Comparison of ENCODE assay signal across 9 cellular contexts in genomic region chr12:39372929-39373328, GRCh38.
DNase-seq lines count a peak whose midpoint lies in the region; ATAC-seq, FAIRE-seq and TF ChIP-seq lines count a peak whose summit lies in the region.
"Had no signal": no experiment of that assay in that cellular context is flagged by ENCODE, and none has a peak within 500 bp of the region (broad histone marks: within the 10 kb centered on the region; RNA-seq: fewer than 3 reads in every experiment).

No MANE protein-coding gene starts in this region.

- FAIRE-seq in K562 (lab: Jason Lieb, UNC) = peak; percentile 44
- FAIRE-seq: urothelium cell line had no signal

- no peaks in the 10 kb centered on the region for H3K9me1 ChIP-seq in K562 (ENCODE audit: control insufficient read depth, insufficient read depth, low read length)

- CTCF ChIA-PET in K562 (lab: Yijun Ruan, JAX; ENCODE audit: low intra/inter-chr PET ratio) = no interaction called here

- no TSS peak for BruUV-seq in K562 (replicated peaks; lab: Mats Ljungman, UMichigan)

- H3K4me2 ChIP-seq in K562 (ENCODE audit: insufficient read depth, low read length) = no peak overlapping the region

- H3K9ac ChIP-seq in K562 (ENCODE audit: insufficient read depth in 1 of 2, low read depth in 2 of 2, low read length in 2 of 2) = no peak overlapping the region

- H3K27me3 ChIP-seq in K562 (ENCODE audit: control insufficient read depth in 2 of 2, insufficient read depth in 2 of 2, low read length in 2 of 2) = no peaks in the 10 kb centered on the region

- H2AFZ ChIP-seq in K562 (ENCODE audit: low read depth, low read length) = no peak overlapping the region; the same call in 1 of the 2 replicates

- in situ Hi-C loops in K562 (cut with MboI) = no loop called here

- 0 out of 3 replicates have a peak, but pooled peaks cover 3% of the 10 kb centered on the region for H3K79me2 ChIP-seq in K562 (ENCODE audit: control insufficient read depth, insufficient read depth, low read length)

- no peak for TF ChIP-seq CTCF in K562 (IDR thresholded peaks at IDR 0.05 in 2 of 3, conservative IDR thresholded peaks at IDR 0.05 in 1 of 3; ENCODE audit: insufficient read depth in 2 of 3, low read depth in 1 of 3, low read length in 3 of 3)

- peaks cover 0 to 8% of the 10 kb centered on the region in 2 experiments; a peak in 1 of 5 replicates for H3K4me1 ChIP-seq in K562 (replicated peaks in 1 of 2; ENCODE audit: control insufficient read depth in 2 of 2, insufficient read depth in 2 of 2, low read length in 2 of 2)

- peak; percentile 89 for ATAC-seq in GM18511 (IDR thresholded peaks at IDR 0.05; ENCODE audit: unreplicated experiment)
- peak; percentile 81 for ATAC-seq in GM21619 (IDR thresholded peaks at IDR 0.05; ENCODE audit: unreplicated experiment)
- peak; percentile 86 for ATAC-seq in HG03575 (IDR thresholded peaks at IDR 0.05; ENCODE audit: extremely low read depth, insufficient number of reproducible peaks, low FRiP score, unreplicated experiment)
- peak; percentile 80 for ATAC-seq in K562
- ATAC-seq in sciatic nerve = no peak

- no peak for TF ChIP-seq POLR2A in K562 (conservative IDR thresholded peaks at IDR 0.05)

- H3K4me3 ChIP-seq in K562 = no peak overlapping the region

- POLR2A ChIA-PET in K562 (lab: Yijun Ruan, JAX) = no interaction called here

- DNase-seq in K562 (ENCODE audit: extremely low read depth in 1 of 4, low spot score in 3 of 4) = no peak
- no peak for DNase-seq in effector CD4-positive, alpha-beta T cell
- no peak for DNase-seq in NCI-H146 treated with DMSO at 0.1 percent for 48 hours (lab: John Stamatoyannopoulos, UW; ENCODE audit: unreplicated experiment)
- DNase-seq in sciatic nerve (ENCODE audit: low spot score) = no peak
- DNase-seq in AG08395 (ENCODE audit: low spot score) = no peak

- TF ChIP-seq EP300 in K562 (IDR thresholded peaks at IDR 0.05; ENCODE audit: low read length) = no peak

- H3K9me3 ChIP-seq in K562 (replicated peaks; ENCODE audit: control insufficient read depth, insufficient read depth, low read depth, low read length) = no peaks in the 10 kb centered on the region

- no peaks in the 10 kb centered on the region for H4K20me1 ChIP-seq in K562 (replicated peaks; ENCODE audit: control insufficient read depth, insufficient read depth, low read length)

- intact Hi-C loops in K562 (cut with micrococcal nuclease) = no loop called here
- intact Hi-C loops in sciatic nerve (cut with DNase I) = no loop called here

- H3K27ac ChIP-seq in K562 (ENCODE audit: extremely low read depth, low read depth, low read length) = no peak overlapping the region

- peaks cover 16% of the 10 kb centered on the region; the same call in 2 of the 3 replicates for H3K36me3 ChIP-seq in K562 (ENCODE audit: control insufficient read depth, insufficient read depth, low read length)

- TF ChIP-seq RAD21 in K562 (CRISPR knock-in tag; conservative IDR thresholded peaks at IDR 0.05 in 1 of 2, IDR thresholded peaks at IDR 0.05 in 1 of 2) = no peak

- WGBS in K562 (ENCODE audit: insufficient coverage, low coverage, missing lambda C conversion rate) = 40% methylated on average over 2 of the region's 2 CpGs

TF ChIP-seq in K562, 482 proteins besides CTCF, POLR2A, EP300 and RAD21:
- TF ChIP-seq MCM5 (IDR thresholded peaks at IDR 0.05; ENCODE audit: low read depth) (no peak), HMBOX1 (IDR thresholded peaks at IDR 0.05) (peak; percentile 78)
